In the genomic region with DNA sequence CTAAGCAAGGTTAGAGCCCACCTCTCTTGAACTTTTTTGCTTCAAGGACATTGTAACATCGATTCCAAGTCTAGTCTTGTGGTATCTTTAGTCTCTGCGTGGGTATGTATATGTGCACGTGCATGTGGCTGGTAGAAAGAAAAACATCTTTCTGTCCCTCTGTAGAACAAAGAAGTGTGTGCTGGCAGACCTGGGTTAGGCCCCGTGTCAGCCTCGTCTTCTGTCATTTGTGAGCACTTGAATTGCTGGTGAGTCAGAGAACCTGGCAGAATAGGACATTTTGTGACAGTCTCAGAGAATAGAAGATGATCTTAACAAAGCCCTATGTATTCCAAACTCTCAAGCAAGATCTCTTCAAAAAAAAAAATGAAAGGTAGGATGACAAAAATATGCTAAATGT, we compare ENCODE assay signal across 17 cellular contexts.
"Had no signal": no experiment of that assay in that cellular context is flagged by ENCODE, and none has a peak within 500 bp of the region (broad histone marks: within the 10 kb centered on the region; RNA-seq: fewer than 3 reads in every experiment).

No MANE protein-coding gene starts in this region.

- H3K27me3 ChIP-seq: dorsolateral prefrontal cortex, esophagus muscularis mucosa, foreskin keratinocyte, gastroesophageal sphincter, heart right ventricle, left lung had no signal

- H3K9me3 Mint-ChIP-seq: mesothelial cell of epicardium had no signal

- H3K36me3 Mint-ChIP-seq: mesothelial cell of epicardium had no signal

- H3K27ac ChIP-seq: coronary artery, dorsolateral prefrontal cortex, esophagus muscularis mucosa, foreskin keratinocyte, gastroesophageal sphincter, heart right ventricle, left lung, lower lobe of right lung had no signal

- H3K36me3 ChIP-seq: esophagus muscularis mucosa, gastroesophageal sphincter, heart right ventricle, left lung, lower lobe of right lung had no signal

- H3K4me1 ChIP-seq: foreskin keratinocyte, heart right ventricle, left lung, lower lobe of right lung had no signal

- H3K27ac Mint-ChIP-seq: mesothelial cell of epicardium had no signal

- H3K9me3 ChIP-seq: esophagus muscularis mucosa, gastroesophageal sphincter, lower lobe of right lung had no signal

- DNase-seq: dermis blood vessel endothelial cell; dorsolateral prefrontal cortex; effector CD4-positive, alpha-beta T cell; effector memory CD4-positive, alpha-beta T cell; foreskin keratinocyte; heart right ventricle; hippocampal formation; left cardiac atrium; left lung; left ventricle myocardium superior; lower lobe of right lung; mesenchymal stem cell; mucosa of descending colon had no signal

- ATAC-seq: foreskin keratinocyte, gastroesophageal sphincter, heart right ventricle, left cardiac atrium, left lung, left ventricle myocardium superior, lower lobe of right lung, mucosa of descending colon had no signal

- H3K4me3 ChIP-seq: coronary artery, dorsolateral prefrontal cortex, esophagus muscularis mucosa, gastroesophageal sphincter, heart right ventricle, left lung, lower lobe of right lung, mucosa of descending colon had no signal

- H3K4me3 Mint-ChIP-seq: mesothelial cell of epicardium had no signal
